In genomic region chr18:32429427-32429826, GRCh38 we compare ENCODE assay signal across 16 cellular contexts. TPM values are rescaled to one million over a fixed set of nuclear protein-coding genes. Genes with fewer than 3 reads are reported as not detected.
A peak's percentile ranks its signal among the peaks of the same experiment; 100 is the strongest.
DNase-seq lines count a peak whose midpoint lies in the region; ATAC-seq and TF ChIP-seq lines count a peak whose summit lies in the region.
"Had no signal": no experiment of that assay in that cellular context is flagged by ENCODE, and none has a peak within 500 bp of the region (broad histone marks: within the 10 kb centered on the region; RNA-seq: fewer than 3 reads in every experiment).

No MANE protein-coding gene starts in this region.

- ATAC-seq in Right ventricle myocardium superior (ENCODE audit: poor library complexity) (peak; percentile 74), left cardiac atrium (peak; percentile 21 to 62)
- no peak for ATAC-seq in stimulated activated effector memory CD8-positive, alpha-beta T cell treated with anti-CD3 and anti-CD28 coated beads, Interleukin-12 subunit alpha, Interleukin-12 subunit beta, amount 100 ng/mL, for 72 hours
- ATAC-seq: HepG2 had no signal

- H3K27ac ChIP-seq in right atrium auricular region (peak overlapping the region in 1 of 2 donors; percentile 55), endodermal cell (ENCODE audit: low read depth, low read length) (no peak overlapping the region)
- H3K27ac ChIP-seq: GM23248 had no signal

- H3K27me3 ChIP-seq in right atrium auricular region (no peaks in the 10 kb centered on the region), endodermal cell (ENCODE audit: control insufficient read depth, insufficient read depth, low read length, poor library complexity, severe bottlenecking) (no peaks in the 10 kb centered on the region)
- H3K27me3 ChIP-seq: BE2C had no signal

- peaks cover 0 to 13% of the 10 kb centered on the region in 2 donors for H3K9me3 ChIP-seq in right atrium auricular region
- peaks cover 19% of the 10 kb centered on the region for H3K9me3 ChIP-seq in endodermal cell (ENCODE audit: control insufficient read depth, low read length)
- H3K9me3 ChIP-seq: BE2C, HAP-1 had no signal

- no peak overlapping the region for H3K27ac Mint-ChIP-seq in endodermal cell
- peak overlapping the region; percentile 22 for H3K27ac Mint-ChIP-seq in neural crest cell (ENCODE audit: unreplicated experiment)
- H3K27ac Mint-ChIP-seq in stimulated activated effector memory CD8-positive, alpha-beta T cell treated with anti-CD3 and anti-CD28 coated beads, Interleukin-12 subunit alpha, Interleukin-12 subunit beta, amount 100 ng/mL, for 72 hours = no peak overlapping the region
- H3K27ac Mint-ChIP-seq: CD4-positive, CD25-positive, alpha-beta regulatory T cell; CD8-positive, alpha-beta memory T cell had no signal

- WGBS in endodermal cell (ENCODE audit: insufficient coverage in 1 of 2, insufficient read length in 1 of 2), 2 experiments = 86 to 88% methylated on average over 1 to 3 of the region's 3 CpGs

- H3K4me1 ChIP-seq in right atrium auricular region (peaks cover 0 to 55% of the 10 kb centered on the region in 2 donors), endodermal cell (ENCODE audit: control insufficient read depth, insufficient read depth, low read length) (no peaks in the 10 kb centered on the region)
- H3K4me1 ChIP-seq: BE2C had no signal

- no peak for TF ChIP-seq CTCF in right atrium auricular region (IDR thresholded peaks at IDR 0.05)
- no peak for TF ChIP-seq CTCF in endodermal cell (conservative IDR thresholded peaks at IDR 0.05)
- TF ChIP-seq CTCF in neural crest cell (conservative IDR thresholded peaks at IDR 0.05) = no peak

- DNase-seq in Right ventricle myocardium superior (no peak), right atrium auricular region (ENCODE audit: low spot score) (no peak), endodermal cell (no peak), left cardiac atrium (no peak), neural crest cell (ENCODE audit: low read depth, low spot score) (no peak), D341Med (ENCODE audit: low spot score) (no peak)
- DNase-seq in stimulated activated effector memory CD8-positive, alpha-beta T cell treated with anti-CD3 and anti-CD28 coated beads, Interleukin-12 subunit alpha, Interleukin-12 subunit beta, amount 100 ng/mL, for 72 hours (ENCODE audit: low spot score in 2 of 2) = no peak
- DNase-seq: ACHN; BE2C; C1 segment of cervical spinal cord; CD4-positive, CD25-positive, alpha-beta regulatory T cell; CD8-positive, alpha-beta memory T cell; COR-L47; GM23248 had no signal

- peaks cover 2% of the 10 kb centered on the region for H3K36me3 Mint-ChIP-seq in endodermal cell (ENCODE audit: low read depth)
- peaks cover 15% of the 10 kb centered on the region for H3K36me3 Mint-ChIP-seq in neural crest cell (ENCODE audit: low read depth)
- no peaks in the 10 kb centered on the region for H3K36me3 Mint-ChIP-seq in stimulated activated effector memory CD8-positive, alpha-beta T cell treated with anti-CD3 and anti-CD28 coated beads, Interleukin-12 subunit alpha, Interleukin-12 subunit beta, amount 100 ng/mL, for 72 hours
- H3K36me3 Mint-ChIP-seq: CD4-positive, CD25-positive, alpha-beta regulatory T cell; CD8-positive, alpha-beta memory T cell had no signal

- H3K27me3 Mint-ChIP-seq in endodermal cell (ENCODE audit: insufficient read depth) = peaks cover 21% of the 10 kb centered on the region
- no peaks in the 10 kb centered on the region for H3K27me3 Mint-ChIP-seq in neural crest cell (ENCODE audit: low read depth)

- H3K4me1 Mint-ChIP-seq in endodermal cell = peaks cover 34% of the 10 kb centered on the region
- H3K4me1 Mint-ChIP-seq in neural crest cell = peaks cover 57% of the 10 kb centered on the region
- no peaks in the 10 kb centered on the region for H3K4me1 Mint-ChIP-seq in stimulated activated effector memory CD8-positive, alpha-beta T cell treated with anti-CD3 and anti-CD28 coated beads, Interleukin-12 subunit alpha, Interleukin-12 subunit beta, amount 100 ng/mL, for 72 hours
- H3K4me1 Mint-ChIP-seq: CD4-positive, CD25-positive, alpha-beta regulatory T cell; CD8-positive, alpha-beta memory T cell had no signal

- no peak overlapping the region for H3K9ac ChIP-seq in endodermal cell (ENCODE audit: extremely low read depth, low read length, poor library complexity, severe bottlenecking)
- H3K9ac ChIP-seq: GM23248 had no signal

- H3K36me3 ChIP-seq in right atrium auricular region = no peaks in the 10 kb centered on the region
- H3K36me3 ChIP-seq in endodermal cell (ENCODE audit: control insufficient read depth, insufficient read depth, low read length) = no peaks in the 10 kb centered on the region
- H3K36me3 ChIP-seq: BE2C, HAP-1 had no signal

- H3K4me3 ChIP-seq in right atrium auricular region (no peak overlapping the region), endodermal cell (ENCODE audit: low read length) (peak overlapping the region; percentile 19)
- H3K4me3 ChIP-seq: GM23248, HAP-1 had no signal

- peaks cover 16% of the 10 kb centered on the region for H3K9me3 Mint-ChIP-seq in endodermal cell
- H3K9me3 Mint-ChIP-seq in neural crest cell = peaks cover 7% of the 10 kb centered on the region
- peaks cover 10% of the 10 kb centered on the region for H3K9me3 Mint-ChIP-seq in stimulated activated effector memory CD8-positive, alpha-beta T cell treated with anti-CD3 and anti-CD28 coated beads, Interleukin-12 subunit alpha, Interleukin-12 subunit beta, amount 100 ng/mL, for 72 hours

- H3K4me3 Mint-ChIP-seq in endodermal cell (no peak overlapping the region), neural crest cell (no peak overlapping the region)
- no peak overlapping the region for H3K4me3 Mint-ChIP-seq in stimulated activated effector memory CD8-positive, alpha-beta T cell treated with anti-CD3 and anti-CD28 coated beads, Interleukin-12 subunit alpha, Interleukin-12 subunit beta, amount 100 ng/mL, for 72 hours
- H3K4me3 Mint-ChIP-seq: CD4-positive, CD25-positive, alpha-beta regulatory T cell; CD8-positive, alpha-beta memory T cell had no signal

- intact Hi-C loops in Right ventricle myocardium superior (cut with DNase I) = loop anchor here (10.0 kb wide), 1 partner anchor 75 kb away; no protein-coding TSS in a partner anchor
- intact Hi-C loops in left cardiac atrium (cut with DNase I) = no loop called here

RNA-seq across cellular contexts. Expression of gene GAREM1, which starts 41.3 kb away (rescaled TPM):
- total RNA-seq in Right ventricle myocardium superior = 23.5 TPM
- total RNA-seq in right atrium auricular region = 10 to 100 TPM; 13.6 to 19.3 TPM
- total RNA-seq in endodermal cell = 1 to 10 TPM; 9.2 to 9.4 TPM
- 4.7 TPM for polyA plus RNA-seq in endodermal cell (2013, experiment 1 of 2)
- 5.0 TPM for polyA plus RNA-seq in endodermal cell (2013, experiment 2 of 2)
- 10 to 100 TPM; 12.7 to 19.0 TPM for total RNA-seq in left cardiac atrium
- 11.0 and 12.3 TPM in 2 replicates for total RNA-seq in neural crest cell
- total RNA-seq: CD8-positive, alpha-beta memory T cell had no signal
- polyA plus RNA-seq: CD8-positive, alpha-beta memory T cell had no signal
